Comparison of ENCODE assay signal across 18 cellular contexts in genomic region chr16:79400462-79401149, GRCh38.
"Had no signal": no experiment of that assay in that cellular context is flagged by ENCODE, and none has a peak within 500 bp of the region (broad histone marks: within the 10 kb centered on the region; RNA-seq: fewer than 3 reads in every experiment).

No MANE protein-coding gene starts in this region.

- H3K9me3 Mint-ChIP-seq: activated CD8-positive, alpha-beta T cell treated with anti-CD3 and anti-CD28 coated beads for 36 hours; activated T-helper 2 cell treated with anti-CD3 and anti-CD28 coated beads, Interferon-gamma antibody, Interleukin-2, Interleukin-4, amounts not matched to agents 10 μg/mL and 5 μg/mL and 100 μg/mL, durations not matched to agents 14 hours and 24 hours and 36 hours; T-cell had no signal

- H3K36me3 ChIP-seq: cardiac muscle cell, tibial artery, vagina had no signal

- H3K9me3 ChIP-seq: vagina had no signal

- H3K4me1 Mint-ChIP-seq: activated CD4-positive, alpha-beta T cell treated with anti-CD3 and anti-CD28 coated beads, Interleukin-2, amount 10 ng/mL, durations not matched to agents 24 days and 14 days; activated naive CD8-positive, alpha-beta T cell treated with anti-CD3 and anti-CD28 coated beads, Interleukin-2, amount 10 ng/mL, durations not matched to agents 7 days and 5 days; nephron progenitor cell; T-cell had no signal

- H3K36me3 Mint-ChIP-seq: activated naive CD8-positive, alpha-beta T cell treated with anti-CD3 and anti-CD28 coated beads, Interleukin-2, amount 10 ng/mL, durations not matched to agents 7 days and 5 days; T-cell had no signal

- H3K27me3 ChIP-seq: cardiac muscle cell, tibial artery, vagina had no signal

- H3K4me3 ChIP-seq: cardiac muscle cell, tibial artery, vagina had no signal

- H3K4me3 Mint-ChIP-seq: activated CD4-positive, alpha-beta T cell treated with anti-CD3 and anti-CD28 coated beads, Interleukin-2, amount 10 ng/mL, durations not matched to agents 24 days and 14 days; activated CD8-positive, alpha-beta T cell treated with anti-CD3 and anti-CD28 coated beads for 36 hours; activated naive CD8-positive, alpha-beta T cell treated with anti-CD3 and anti-CD28 coated beads, Interleukin-2, amount 10 ng/mL, durations not matched to agents 7 days and 5 days; nephron progenitor cell; T-cell had no signal

- H3K4me1 ChIP-seq: tibial artery, vagina had no signal

- H3K27ac Mint-ChIP-seq: activated CD4-positive, alpha-beta T cell treated with anti-CD3 and anti-CD28 coated beads, Interleukin-2, amount 10 ng/mL, durations not matched to agents 24 days and 14 days; activated CD8-positive, alpha-beta T cell treated with anti-CD3 and anti-CD28 coated beads for 36 hours; activated naive CD8-positive, alpha-beta T cell treated with anti-CD3 and anti-CD28 coated beads, Interleukin-2, amount 10 ng/mL, durations not matched to agents 7 days and 5 days; activated T-helper 2 cell treated with anti-CD3 and anti-CD28 coated beads, Interferon-gamma antibody, Interleukin-2, Interleukin-4, amounts not matched to agents 10 μg/mL and 5 μg/mL and 100 μg/mL, durations not matched to agents 14 hours and 24 hours and 36 hours; nephron progenitor cell; T-cell had no signal

- ATAC-seq: activated CD8-positive, alpha-beta T cell treated with anti-CD3 and anti-CD28 coated beads for 36 hours; T-cell had no signal

- H3K27ac ChIP-seq: cardiac muscle cell, tibial artery, vagina had no signal

- DNase-seq: activated CD4-positive, alpha-beta T cell treated with anti-CD3 and anti-CD28 coated beads, Interleukin-2, amount 10 ng/mL, durations not matched to agents 24 days and 14 days; activated CD4-positive, CD25-positive, alpha-beta regulatory T cell; activated CD8-positive, alpha-beta T cell treated with anti-CD3 and anti-CD28 coated beads for 36 hours; activated naive CD4-positive, alpha-beta T cell treated with Interleukin-2 at 50 U/mL for 16 hours; activated naive CD8-positive, alpha-beta T cell treated with anti-CD3 and anti-CD28 coated beads, Interleukin-2, amount 10 ng/mL, durations not matched to agents 7 days and 5 days; activated T-cell treated with anti-CD3 and anti-CD28 coated beads, Interleukin-2, amount 50 U/mL, for 1 hour; amygdala; nephron progenitor cell; nucleus accumbens; retina; stimulated activated CD4-positive, alpha-beta T cell treated with anti-CD3 and anti-CD28 coated beads, Interleukin-2, amount 100 ng/mL, for 24 hours; stimulated activated naive CD4-positive, alpha-beta T cell treated with Interleukin-2 at 50 U/mL for 16 hours; substantia nigra; T-cell; tibial artery had no signal

- H3K27me3 Mint-ChIP-seq: activated CD8-positive, alpha-beta T cell treated with anti-CD3 and anti-CD28 coated beads for 36 hours had no signal
